ENCODE assay signal across 8 cellular contexts in genomic region chr9:71911908-71912325, GRCh38. TPM values are rescaled to one million over a fixed set of nuclear protein-coding genes. Genes with fewer than 3 reads are reported as not detected.
A peak's percentile ranks its signal among the peaks of the same experiment; 100 is the strongest.
DNase-seq lines count a peak whose midpoint lies in the region; ATAC-seq, FAIRE-seq and TF ChIP-seq lines count a peak whose summit lies in the region.

No MANE protein-coding gene starts in this region.

- intact Hi-C loops in esophagus squamous epithelium (cut with DNase I) (no loop called here), pancreas (cut with DNase I) (no loop called here)

- TF ChIP-seq POLR2A in esophagus squamous epithelium (IDR thresholded peaks at IDR 0.05) = no peak

- H3K27me3 ChIP-seq in esophagus squamous epithelium (no peaks in the 10 kb centered on the region), pancreas (no peaks in the 10 kb centered on the region)

- no peak for ATAC-seq in pancreas
- ATAC-seq in HG02870 (IDR thresholded peaks at IDR 0.05; ENCODE audit: unreplicated experiment) = no peak

- DNase-seq in DMS53 treated with DMSO at 0.1 percent for 48 hours (lab: John Stamatoyannopoulos, UW; ENCODE audit: unreplicated experiment) (peak; percentile 14), RPMI7951 (ENCODE audit: low read depth) (peak; percentile 63), esophagus squamous epithelium (lab: John Stamatoyannopoulos, UW) (no peak), pancreas (no peak), NCI-H774 (lab: John Stamatoyannopoulos, UW) (no peak), NCI-H2081 treated with DMSO at 0.1 percent for 48 hours (lab: John Stamatoyannopoulos, UW) (no peak), putamen (ENCODE audit: low spot score) (no peak)

- FAIRE-seq in pancreas (lab: Jason Lieb, UNC) = no peak

- H3K4me3 ChIP-seq in esophagus squamous epithelium (peak overlapping the region; percentile 72 to 97 (median 88)), pancreas (peak overlapping the region; percentile 32 to 99 (median 92))

- 1% methylated on average over 9 of the region's 9 CpGs for WGBS in esophagus squamous epithelium, 2 donors
- 0 to 1% methylated on average over 9 of the region's 9 CpGs for WGBS in pancreas, 2 donors

- H3K36me3 ChIP-seq in esophagus squamous epithelium (no peaks in the 10 kb centered on the region), pancreas (no peaks in the 10 kb centered on the region)

- TF ChIP-seq CTCF in esophagus squamous epithelium (IDR thresholded peaks at IDR 0.05) (no peak), pancreas (IDR thresholded peaks at IDR 0.05) (no peak)

- H3K9me3 ChIP-seq in esophagus squamous epithelium (no peaks in the 10 kb centered on the region), pancreas (no peaks in the 10 kb centered on the region)

- H3K27ac ChIP-seq in esophagus squamous epithelium = peak overlapping the region; percentile 90 to 97 (median 95)
- H3K27ac ChIP-seq in pancreas = peak overlapping the region; percentile 69 to 96 (median 92)

- H3K4me1 ChIP-seq in esophagus squamous epithelium (peaks cover 10 to 67% (median 18%) of the 10 kb centered on the region in 3 donors), pancreas (peaks cover 9 to 33% (median 13%) of the 10 kb centered on the region in 3 donors)

RNA-seq across cellular contexts. Expression of gene C9orf85, which starts 0.5 kb away (rescaled TPM):
- 10.8 and 16.6 TPM in 2 replicates for total RNA-seq in RPMI7951 (2014; rRNA removed; shearing (Covaris generic))
- total RNA-seq in esophagus squamous epithelium (10 to 100 TPM in 3 of 4 donors, 1 to 10 TPM in 1; 9.1 to 12.8 (median 10.4) TPM), pancreas (1 to 10 TPM; 3.9 to 6.9 (median 5.6) TPM)
- 10 to 100 TPM in 1 of 2 donors, 1 to 10 TPM in 1; 4.7 to 10.0 TPM for polyA plus RNA-seq in pancreas

RNA-seq across cellular contexts. Expression of gene ABHD17B, which starts 0.9 kb away (rescaled TPM):
- 12.0 and 14.5 TPM in 2 replicates for total RNA-seq in RPMI7951 (2014; rRNA removed; shearing (Covaris generic))
- 10 to 100 TPM; 21.2 to 24.7 (median 22.2) TPM for total RNA-seq in esophagus squamous epithelium
- total RNA-seq in pancreas = 1 to 10 TPM; 3.7 to 9.7 (median 5.9) TPM
- 1 to 10 TPM; 1.9 to 5.0 TPM for polyA plus RNA-seq in pancreas

Comparison
In these comparisons a context has a peak if more than half of its experiments do, and no peak if none do; other contexts are left out.
1. DNase-seq: peak in DMS53 treated with DMSO at 0.1 percent for 48 hours (single experiment) and RPMI7951 (single experiment); none in esophagus squamous epithelium (single experiment), pancreas (0 of 6), NCI-H774 (single experiment), NCI-H2081 treated with DMSO at 0.1 percent for 48 hours (single experiment) and putamen (single experiment).